1 cellular context compared by ENCODE assay signal in the genomic region with DNA sequence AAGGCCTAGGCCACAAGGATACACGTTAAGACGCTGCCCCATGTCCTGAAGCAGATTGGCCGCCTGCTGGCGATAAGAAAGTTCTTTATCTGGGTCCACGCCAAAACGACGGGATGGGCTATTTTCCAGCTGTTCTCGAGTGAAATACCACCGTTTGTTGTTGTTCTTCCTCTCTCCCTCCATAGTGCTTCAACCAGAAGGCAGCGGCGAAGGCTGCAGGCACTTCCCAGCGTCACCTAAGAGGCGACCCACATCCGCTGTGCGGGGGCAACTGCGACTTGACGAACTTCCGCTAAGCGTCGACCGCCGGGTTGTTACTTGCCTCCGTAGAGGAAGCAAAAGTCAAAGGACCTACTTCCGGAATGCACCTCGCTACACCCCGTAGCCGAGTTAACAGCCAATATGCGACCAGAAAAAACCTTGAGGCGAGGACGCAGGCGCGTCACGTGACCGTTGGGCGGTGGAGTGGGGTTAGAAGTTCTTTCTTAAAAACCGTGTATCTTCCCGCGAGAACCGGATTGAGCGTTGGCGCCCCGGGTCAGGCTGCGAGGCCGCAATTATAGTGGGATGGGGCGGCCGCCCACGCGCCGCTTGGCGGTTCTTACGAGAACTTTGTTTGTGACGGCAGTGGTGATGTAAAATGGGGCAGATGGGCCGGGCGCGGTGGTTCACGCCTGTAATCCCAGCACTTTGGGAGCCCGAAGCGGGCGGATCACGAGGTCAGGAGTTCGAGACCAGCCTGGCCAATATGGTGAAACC.
TF ChIP-seq lines count a peak whose summit lies in the region.

A gene (minus strand): TSS at position 215 of the 759 bp plus-strand sequence. CDS start 32 bp downstream, at position 183.

TF ChIP-seq in HepG2, 621 proteins besides CTCF, POLR2A, EP300 and RAD21 (continued from another document and continues in another):
- TF ChIP-seq ZNF674 (CRISPR knock-in tag; IDR thresholded peaks at IDR 0.05; ENCODE audit: low read depth) (no peak), TAF1 (CRISPR knock-in tag; IDR thresholded peaks at IDR 0.05) (peak; percentile 84; the same call in 1 of the 2 replicates), ZNF614 (CRISPR knock-in tag; IDR thresholded peaks at IDR 0.05; ENCODE audit: borderline replicate concordance) (peak; percentile 85; the same call in 1 of the 2 replicates), JUNB (CRISPR knock-in tag; IDR thresholded peaks at IDR 0.05; ENCODE audit: borderline replicate concordance) (no peak), NFIC (IDR thresholded peaks at IDR 0.05; ENCODE audit: low read length) (no peak), RBAK (CRISPR knock-in tag; IDR thresholded peaks at IDR 0.05) (peak; percentile 67; the same call in 1 of the 2 replicates), ZNF207 (IDR thresholded peaks at IDR 0.05; ENCODE audit: borderline replicate concordance) (peak; percentile 68; the same call in 1 of the 2 replicates), ZNF234 (CRISPR knock-in tag; conservative IDR thresholded peaks at IDR 0.05) (no peak), ZNF282 (IDR thresholded peaks at IDR 0.05; ENCODE audit: partially characterized antibody) (no peak), SRSF4 (IDR thresholded peaks at IDR 0.05; ENCODE audit: low read depth, low read length, poor library complexity, severe bottlenecking) (no peak), ZC3H13 (CRISPR knock-in tag; IDR thresholded peaks at IDR 0.05) (no peak), SKI (IDR thresholded peaks at IDR 0.05; ENCODE audit: partially characterized antibody) (peak; percentile 14), SP5 (CRISPR knock-in tag; IDR thresholded peaks at IDR 0.05; ENCODE audit: borderline replicate concordance, low read depth) (no peak; the same call in 1 of the 2 replicates), EEA1 (CRISPR knock-in tag; IDR thresholded peaks at IDR 0.05; ENCODE audit: borderline replicate concordance) (peak; percentile 70; the same call in 1 of the 2 replicates), TOPORS (CRISPR knock-in tag; IDR thresholded peaks at IDR 0.05) (peak; percentile 32; the same call in 1 of the 2 replicates), ZNF550 (CRISPR knock-in tag; IDR thresholded peaks at IDR 0.05; ENCODE audit: borderline replicate concordance) (no peak), ZFYVE20 (CRISPR knock-in tag; IDR thresholded peaks at IDR 0.05; ENCODE audit: borderline replicate concordance, low read depth) (0 out of 2 replicates have a peak, but pooled peaks have one; percentile 52), ZNF678 (CRISPR knock-in tag; IDR thresholded peaks at IDR 0.05) (no peak), ZNF180 (CRISPR knock-in tag; IDR thresholded peaks at IDR 0.05; ENCODE audit: borderline replicate concordance, low read depth) (0 out of 2 replicates have a peak, but pooled peaks have one; percentile 43), NR2F1 (CRISPR knock-in tag; IDR thresholded peaks at IDR 0.05) (peak in 1 of 2 experiments; percentile 51; a peak in 1 of 4 replicates)
- TF ChIP-seq, protein P1, sequence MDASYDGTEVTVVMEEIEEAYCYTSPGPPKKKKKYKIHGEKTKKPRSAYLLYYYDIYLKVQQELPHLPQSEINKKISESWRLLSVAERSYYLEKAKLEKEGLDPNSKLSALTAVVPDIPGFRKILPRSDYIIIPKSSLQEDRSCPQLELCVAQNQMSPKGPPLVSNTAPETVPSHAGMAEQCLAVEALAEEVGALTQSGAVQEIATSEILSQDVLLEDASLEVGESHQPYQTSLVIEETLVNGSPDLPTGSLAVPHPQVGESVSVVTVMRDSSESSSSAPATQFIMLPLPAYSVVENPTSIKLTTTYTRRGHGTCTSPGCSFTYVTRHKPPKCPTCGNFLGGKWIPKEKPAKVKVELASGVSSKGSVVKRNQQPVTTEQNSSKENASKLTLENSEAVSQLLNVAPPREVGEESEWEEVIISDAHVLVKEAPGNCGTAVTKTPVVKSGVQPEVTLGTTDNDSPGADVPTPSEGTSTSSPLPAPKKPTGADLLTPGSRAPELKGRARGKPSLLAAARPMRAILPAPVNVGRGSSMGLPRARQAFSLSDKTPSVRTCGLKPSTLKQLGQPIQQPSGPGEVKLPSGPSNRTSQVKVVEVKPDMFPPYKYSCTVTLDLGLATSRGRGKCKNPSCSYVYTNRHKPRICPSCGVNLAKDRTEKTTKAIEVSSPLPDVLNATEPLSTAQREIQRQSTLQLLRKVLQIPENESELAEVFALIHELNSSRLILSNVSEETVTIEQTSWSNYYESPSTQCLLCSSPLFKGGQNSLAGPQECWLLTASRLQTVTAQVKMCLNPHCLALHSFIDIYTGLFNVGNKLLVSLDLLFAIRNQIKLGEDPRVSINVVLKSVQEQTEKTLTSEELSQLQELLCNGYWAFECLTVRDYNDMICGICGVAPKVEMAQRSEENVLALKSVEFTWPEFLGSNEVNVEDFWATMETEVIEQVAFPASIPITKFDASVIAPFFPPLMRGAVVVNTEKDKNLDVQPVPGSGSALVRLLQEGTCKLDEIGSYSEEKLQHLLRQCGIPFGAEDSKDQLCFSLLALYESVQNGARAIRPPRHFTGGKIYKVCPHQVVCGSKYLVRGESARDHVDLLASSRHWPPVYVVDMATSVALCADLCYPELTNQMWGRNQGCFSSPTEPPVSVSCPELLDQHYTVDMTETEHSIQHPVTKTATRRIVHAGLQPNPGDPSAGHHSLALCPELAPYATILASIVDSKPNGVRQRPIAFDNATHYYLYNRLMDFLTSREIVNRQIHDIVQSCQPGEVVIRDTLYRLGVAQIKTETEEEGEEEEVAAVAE (CRISPR knock-in tag; IDR thresholded peaks at IDR 0.05; ENCODE audit: borderline replicate concordance) = peak; percentile 96; the same call in 1 of the 2 replicates
- TF ChIP-seq, protein P2, sequence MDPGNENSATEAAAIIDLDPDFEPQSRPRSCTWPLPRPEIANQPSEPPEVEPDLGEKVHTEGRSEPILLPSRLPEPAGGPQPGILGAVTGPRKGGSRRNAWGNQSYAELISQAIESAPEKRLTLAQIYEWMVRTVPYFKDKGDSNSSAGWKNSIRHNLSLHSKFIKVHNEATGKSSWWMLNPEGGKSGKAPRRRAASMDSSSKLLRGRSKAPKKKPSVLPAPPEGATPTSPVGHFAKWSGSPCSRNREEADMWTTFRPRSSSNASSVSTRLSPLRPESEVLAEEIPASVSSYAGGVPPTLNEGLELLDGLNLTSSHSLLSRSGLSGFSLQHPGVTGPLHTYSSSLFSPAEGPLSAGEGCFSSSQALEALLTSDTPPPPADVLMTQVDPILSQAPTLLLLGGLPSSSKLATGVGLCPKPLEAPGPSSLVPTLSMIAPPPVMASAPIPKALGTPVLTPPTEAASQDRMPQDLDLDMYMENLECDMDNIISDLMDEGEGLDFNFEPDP (CRISPR knock-in tag; conservative IDR thresholded peaks at IDR 0.05) = no peak
- TF ChIP-seq, protein P3, sequence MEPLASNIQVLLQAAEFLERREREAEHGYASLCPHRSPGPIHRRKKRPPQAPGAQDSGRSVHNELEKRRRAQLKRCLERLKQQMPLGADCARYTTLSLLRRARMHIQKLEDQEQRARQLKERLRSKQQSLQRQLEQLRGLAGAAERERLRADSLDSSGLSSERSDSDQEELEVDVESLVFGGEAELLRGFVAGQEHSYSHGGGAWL (CRISPR knock-in tag; IDR thresholded peaks at IDR 0.05) = peak; percentile 74; the same call in 1 of the 2 replicates
- TF ChIP-seq, protein P4, sequence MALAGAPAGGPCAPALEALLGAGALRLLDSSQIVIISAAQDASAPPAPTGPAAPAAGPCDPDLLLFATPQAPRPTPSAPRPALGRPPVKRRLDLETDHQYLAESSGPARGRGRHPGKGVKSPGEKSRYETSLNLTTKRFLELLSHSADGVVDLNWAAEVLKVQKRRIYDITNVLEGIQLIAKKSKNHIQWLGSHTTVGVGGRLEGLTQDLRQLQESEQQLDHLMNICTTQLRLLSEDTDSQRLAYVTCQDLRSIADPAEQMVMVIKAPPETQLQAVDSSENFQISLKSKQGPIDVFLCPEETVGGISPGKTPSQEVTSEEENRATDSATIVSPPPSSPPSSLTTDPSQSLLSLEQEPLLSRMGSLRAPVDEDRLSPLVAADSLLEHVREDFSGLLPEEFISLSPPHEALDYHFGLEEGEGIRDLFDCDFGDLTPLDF (CRISPR knock-in tag; IDR thresholded peaks at IDR 0.05) = peak; percentile 87
- TF ChIP-seq, protein P5, sequence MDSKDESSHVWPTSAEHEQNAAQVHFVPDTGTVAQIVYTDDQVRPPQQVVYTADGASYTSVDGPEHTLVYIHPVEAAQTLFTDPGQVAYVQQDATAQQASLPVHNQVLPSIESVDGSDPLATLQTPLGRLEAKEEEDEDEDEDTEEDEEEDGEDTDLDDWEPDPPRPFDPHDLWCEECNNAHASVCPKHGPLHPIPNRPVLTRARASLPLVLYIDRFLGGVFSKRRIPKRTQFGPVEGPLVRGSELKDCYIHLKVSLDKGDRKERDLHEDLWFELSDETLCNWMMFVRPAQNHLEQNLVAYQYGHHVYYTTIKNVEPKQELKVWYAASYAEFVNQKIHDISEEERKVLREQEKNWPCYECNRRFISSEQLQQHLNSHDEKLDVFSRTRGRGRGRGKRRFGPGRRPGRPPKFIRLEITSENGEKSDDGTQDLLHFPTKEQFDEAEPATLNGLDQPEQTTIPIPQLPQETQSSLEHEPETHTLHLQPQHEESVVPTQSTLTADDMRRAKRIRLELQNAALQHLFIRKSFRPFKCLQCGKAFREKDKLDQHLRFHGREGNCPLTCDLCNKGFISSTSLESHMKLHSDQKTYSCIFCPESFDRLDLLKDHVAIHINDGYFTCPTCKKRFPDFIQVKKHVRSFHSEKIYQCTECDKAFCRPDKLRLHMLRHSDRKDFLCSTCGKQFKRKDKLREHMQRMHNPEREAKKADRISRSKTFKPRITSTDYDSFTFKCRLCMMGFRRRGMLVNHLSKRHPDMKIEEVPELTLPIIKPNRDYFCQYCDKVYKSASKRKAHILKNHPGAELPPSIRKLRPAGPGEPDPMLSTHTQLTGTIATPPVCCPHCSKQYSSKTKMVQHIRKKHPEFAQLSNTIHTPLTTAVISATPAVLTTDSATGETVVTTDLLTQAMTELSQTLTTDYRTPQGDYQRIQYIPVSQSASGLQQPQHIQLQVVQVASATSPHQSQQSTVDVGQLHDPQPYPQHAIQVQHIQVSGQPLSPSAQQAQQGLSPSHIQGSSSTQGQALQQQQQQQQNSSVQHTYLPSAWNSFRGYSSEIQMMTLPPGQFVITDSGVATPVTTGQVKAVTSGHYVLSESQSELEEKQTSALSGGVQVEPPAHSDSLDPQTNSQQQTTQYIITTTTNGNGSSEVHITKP (CRISPR knock-in tag; IDR thresholded peaks at IDR 0.05; ENCODE audit: low read depth) = no peak
- TF ChIP-seq, protein P6, sequence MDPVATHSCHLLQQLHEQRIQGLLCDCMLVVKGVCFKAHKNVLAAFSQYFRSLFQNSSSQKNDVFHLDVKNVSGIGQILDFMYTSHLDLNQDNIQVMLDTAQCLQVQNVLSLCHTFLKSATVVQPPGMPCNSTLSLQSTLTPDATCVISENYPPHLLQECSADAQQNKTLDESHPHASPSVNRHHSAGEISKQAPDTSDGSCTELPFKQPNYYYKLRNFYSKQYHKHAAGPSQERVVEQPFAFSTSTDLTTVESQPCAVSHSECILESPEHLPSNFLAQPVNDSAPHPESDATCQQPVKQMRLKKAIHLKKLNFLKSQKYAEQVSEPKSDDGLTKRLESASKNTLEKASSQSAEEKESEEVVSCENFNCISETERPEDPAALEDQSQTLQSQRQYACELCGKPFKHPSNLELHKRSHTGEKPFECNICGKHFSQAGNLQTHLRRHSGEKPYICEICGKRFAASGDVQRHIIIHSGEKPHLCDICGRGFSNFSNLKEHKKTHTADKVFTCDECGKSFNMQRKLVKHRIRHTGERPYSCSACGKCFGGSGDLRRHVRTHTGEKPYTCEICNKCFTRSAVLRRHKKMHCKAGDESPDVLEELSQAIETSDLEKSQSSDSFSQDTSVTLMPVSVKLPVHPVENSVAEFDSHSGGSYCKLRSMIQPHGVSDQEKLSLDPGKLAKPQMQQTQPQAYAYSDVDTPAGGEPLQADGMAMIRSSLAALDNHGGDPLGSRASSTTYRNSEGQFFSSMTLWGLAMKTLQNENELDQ (CRISPR knock-in tag; IDR thresholded peaks at IDR 0.05; ENCODE audit: borderline replicate concordance) = no peak
- TF ChIP-seq, protein P7, sequence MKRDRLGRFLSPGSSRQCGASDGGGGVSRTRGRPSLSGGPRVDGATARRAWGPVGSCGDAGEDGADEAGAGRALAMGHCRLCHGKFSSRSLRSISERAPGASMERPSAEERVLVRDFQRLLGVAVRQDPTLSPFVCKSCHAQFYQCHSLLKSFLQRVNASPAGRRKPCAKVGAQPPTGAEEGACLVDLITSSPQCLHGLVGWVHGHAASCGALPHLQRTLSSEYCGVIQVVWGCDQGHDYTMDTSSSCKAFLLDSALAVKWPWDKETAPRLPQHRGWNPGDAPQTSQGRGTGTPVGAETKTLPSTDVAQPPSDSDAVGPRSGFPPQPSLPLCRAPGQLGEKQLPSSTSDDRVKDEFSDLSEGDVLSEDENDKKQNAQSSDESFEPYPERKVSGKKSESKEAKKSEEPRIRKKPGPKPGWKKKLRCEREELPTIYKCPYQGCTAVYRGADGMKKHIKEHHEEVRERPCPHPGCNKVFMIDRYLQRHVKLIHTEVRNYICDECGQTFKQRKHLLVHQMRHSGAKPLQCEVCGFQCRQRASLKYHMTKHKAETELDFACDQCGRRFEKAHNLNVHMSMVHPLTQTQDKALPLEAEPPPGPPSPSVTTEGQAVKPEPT (CRISPR knock-in tag; IDR thresholded peaks at IDR 0.05; ENCODE audit: low read depth) = peak; percentile 65; the same call in 1 of the 2 replicates
- TF ChIP-seq, protein P8, sequence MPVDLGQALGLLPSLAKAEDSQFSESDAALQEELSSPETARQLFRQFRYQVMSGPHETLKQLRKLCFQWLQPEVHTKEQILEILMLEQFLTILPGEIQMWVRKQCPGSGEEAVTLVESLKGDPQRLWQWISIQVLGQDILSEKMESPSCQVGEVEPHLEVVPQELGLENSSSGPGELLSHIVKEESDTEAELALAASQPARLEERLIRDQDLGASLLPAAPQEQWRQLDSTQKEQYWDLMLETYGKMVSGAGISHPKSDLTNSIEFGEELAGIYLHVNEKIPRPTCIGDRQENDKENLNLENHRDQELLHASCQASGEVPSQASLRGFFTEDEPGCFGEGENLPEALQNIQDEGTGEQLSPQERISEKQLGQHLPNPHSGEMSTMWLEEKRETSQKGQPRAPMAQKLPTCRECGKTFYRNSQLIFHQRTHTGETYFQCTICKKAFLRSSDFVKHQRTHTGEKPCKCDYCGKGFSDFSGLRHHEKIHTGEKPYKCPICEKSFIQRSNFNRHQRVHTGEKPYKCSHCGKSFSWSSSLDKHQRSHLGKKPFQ (CRISPR knock-in tag; IDR thresholded peaks at IDR 0.05; ENCODE audit: insufficient replicate concordance) = peak; percentile 77
- TF ChIP-seq, protein P9, sequence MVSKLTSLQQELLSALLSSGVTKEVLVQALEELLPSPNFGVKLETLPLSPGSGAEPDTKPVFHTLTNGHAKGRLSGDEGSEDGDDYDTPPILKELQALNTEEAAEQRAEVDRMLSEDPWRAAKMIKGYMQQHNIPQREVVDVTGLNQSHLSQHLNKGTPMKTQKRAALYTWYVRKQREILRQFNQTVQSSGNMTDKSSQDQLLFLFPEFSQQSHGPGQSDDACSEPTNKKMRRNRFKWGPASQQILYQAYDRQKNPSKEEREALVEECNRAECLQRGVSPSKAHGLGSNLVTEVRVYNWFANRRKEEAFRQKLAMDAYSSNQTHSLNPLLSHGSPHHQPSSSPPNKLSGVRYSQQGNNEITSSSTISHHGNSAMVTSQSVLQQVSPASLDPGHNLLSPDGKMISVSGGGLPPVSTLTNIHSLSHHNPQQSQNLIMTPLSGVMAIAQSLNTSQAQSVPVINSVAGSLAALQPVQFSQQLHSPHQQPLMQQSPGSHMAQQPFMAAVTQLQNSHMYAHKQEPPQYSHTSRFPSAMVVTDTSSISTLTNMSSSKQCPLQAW (CRISPR knock-in tag; IDR thresholded peaks at IDR 0.05) = peak; percentile 94
- TF ChIP-seq, protein P10, sequence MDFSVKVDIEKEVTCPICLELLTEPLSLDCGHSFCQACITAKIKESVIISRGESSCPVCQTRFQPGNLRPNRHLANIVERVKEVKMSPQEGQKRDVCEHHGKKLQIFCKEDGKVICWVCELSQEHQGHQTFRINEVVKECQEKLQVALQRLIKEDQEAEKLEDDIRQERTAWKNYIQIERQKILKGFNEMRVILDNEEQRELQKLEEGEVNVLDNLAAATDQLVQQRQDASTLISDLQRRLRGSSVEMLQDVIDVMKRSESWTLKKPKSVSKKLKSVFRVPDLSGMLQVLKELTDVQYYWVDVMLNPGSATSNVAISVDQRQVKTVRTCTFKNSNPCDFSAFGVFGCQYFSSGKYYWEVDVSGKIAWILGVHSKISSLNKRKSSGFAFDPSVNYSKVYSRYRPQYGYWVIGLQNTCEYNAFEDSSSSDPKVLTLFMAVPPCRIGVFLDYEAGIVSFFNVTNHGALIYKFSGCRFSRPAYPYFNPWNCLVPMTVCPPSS (IDR thresholded peaks at IDR 0.05) = no peak
